14 cellular contexts compared by ENCODE assay signal in the genomic region with DNA sequence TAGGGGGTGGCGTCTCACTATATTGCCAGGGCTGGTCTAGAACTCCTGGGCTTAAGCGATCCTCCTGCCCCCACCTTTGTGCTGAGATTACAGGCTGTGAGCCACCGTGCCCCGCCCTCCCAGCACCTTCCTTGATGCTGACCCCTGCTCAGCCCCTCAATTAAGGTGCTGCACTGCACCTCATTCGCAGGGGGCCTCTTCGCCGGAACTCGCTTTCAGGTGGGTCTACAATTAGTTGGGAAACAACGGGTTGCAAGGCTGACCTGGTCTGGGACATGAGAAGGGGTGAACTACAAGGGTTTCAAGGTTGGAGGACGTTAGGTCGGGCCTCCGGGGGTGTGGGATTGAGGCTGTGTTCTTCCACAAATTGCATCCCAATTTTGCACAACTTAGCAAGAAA. TPM values are rescaled to one million over a fixed set of nuclear protein-coding genes. Genes with fewer than 3 reads are reported as not detected.
DNase-seq lines count a peak whose midpoint lies in the region; FAIRE-seq and TF ChIP-seq lines count a peak whose summit lies in the region.
"Had no signal": no experiment of that assay in that cellular context is flagged by ENCODE, and none has a peak within 500 bp of the region (broad histone marks: within the 10 kb centered on the region; RNA-seq: fewer than 3 reads in every experiment).

No MANE protein-coding gene starts in this region.

- peak overlapping the region; percentile 49 to 100 (median 98) for H3K4me3 Mint-ChIP-seq in CD8-positive, alpha-beta memory T cell
- H3K4me3 Mint-ChIP-seq in HFFc6: peak overlapping the region; percentile 57
- peak overlapping the region; percentile 91 for H3K4me3 Mint-ChIP-seq in astrocyte (ENCODE audit: unreplicated experiment)
- H3K4me3 Mint-ChIP-seq in osteocyte (ENCODE audit: unreplicated experiment): peak overlapping the region; percentile 100

- peaks cover 16% of the 10 kb centered on the region for H3K4me1 ChIP-seq in CD8-positive, alpha-beta memory T cell (ENCODE audit: insufficient read depth, low read length)
- H3K4me1 ChIP-seq in astrocyte (ENCODE audit: insufficient read depth, low read length): peaks cover 5% of the 10 kb centered on the region
- H3K4me1 ChIP-seq in effector memory CD4-positive, alpha-beta T cell (ENCODE audit: control insufficient read depth, insufficient read depth, low read length, poor library complexity, severe bottlenecking): peaks cover 14% of the 10 kb centered on the region
- H3K4me1 ChIP-seq: uterus had no signal

- no peaks in the 10 kb centered on the region for H3K9me3 ChIP-seq in CD8-positive, alpha-beta memory T cell (ENCODE audit: low read length)
- H3K9me3 ChIP-seq in astrocyte (ENCODE audit: insufficient read depth, low read depth, low read length): no peaks in the 10 kb centered on the region
- H3K9me3 ChIP-seq in effector memory CD4-positive, alpha-beta T cell (ENCODE audit: control insufficient read depth, low read length): no peaks in the 10 kb centered on the region
- H3K9me3 ChIP-seq: uterus had no signal

- H3K9me3 Mint-ChIP-seq in CD8-positive, alpha-beta memory T cell: no peaks in the 10 kb centered on the region
- peaks cover 3% of the 10 kb centered on the region; the same call in 1 of the 2 replicates for H3K9me3 Mint-ChIP-seq in HFFc6
- H3K9me3 Mint-ChIP-seq in astrocyte (ENCODE audit: unreplicated experiment): no peaks in the 10 kb centered on the region
- no peaks in the 10 kb centered on the region for H3K9me3 Mint-ChIP-seq in osteocyte (ENCODE audit: unreplicated experiment)

- H2AFZ ChIP-seq in astrocyte (ENCODE audit: low read depth, low read length): no peak overlapping the region

- H3K27me3 ChIP-seq in CD8-positive, alpha-beta memory T cell (ENCODE audit: insufficient read depth, low read length, poor library complexity, severe bottlenecking): no peaks in the 10 kb centered on the region
- H3K27me3 ChIP-seq in astrocyte (ENCODE audit: insufficient read depth, low read length): no peaks in the 10 kb centered on the region
- no peaks in the 10 kb centered on the region for H3K27me3 ChIP-seq in effector memory CD4-positive, alpha-beta T cell (replicated peaks; ENCODE audit: control insufficient read depth, insufficient read depth, low read length, poor library complexity, severe bottlenecking)
- H3K27me3 ChIP-seq: uterus had no signal

- H3K27ac ChIP-seq in CD8-positive, alpha-beta memory T cell (ENCODE audit: low read depth, low read length): no peak overlapping the region
- no peak overlapping the region for H3K27ac ChIP-seq in astrocyte (ENCODE audit: low read depth, low read length)
- no peak overlapping the region for H3K27ac ChIP-seq in effector memory CD4-positive, alpha-beta T cell (ENCODE audit: insufficient read depth, low read length, poor library complexity, severe bottlenecking)

- POLR2A ChIA-PET in CD8-positive, alpha-beta memory T cell (lab: Charles Lee): no interaction called here

- H3K4me1 Mint-ChIP-seq in CD8-positive, alpha-beta memory T cell: peaks cover 42 to 52% (median 47%) of the 10 kb centered on the region in 3 donors
- H3K4me1 Mint-ChIP-seq in HFFc6 (ENCODE audit: low read depth) (peaks cover 19% of the 10 kb centered on the region), astrocyte (ENCODE audit: low read depth, unreplicated experiment) (peaks cover 9% of the 10 kb centered on the region), osteocyte (ENCODE audit: unreplicated experiment) (peaks cover 22% of the 10 kb centered on the region)

- no peak overlapping the region for H3K4me3 ChIP-seq in CD8-positive, alpha-beta memory T cell (ENCODE audit: low read length)
- no peak overlapping the region for H3K4me3 ChIP-seq in astrocyte (ENCODE audit: insufficient read depth, low read depth, low read length)
- no peak overlapping the region for H3K4me3 ChIP-seq in effector memory CD4-positive, alpha-beta T cell (ENCODE audit: insufficient read depth, low read depth, low read length, poor library complexity, severe bottlenecking)

- H3K36me3 Mint-ChIP-seq in CD8-positive, alpha-beta memory T cell: peaks cover 0 to 70% (median 25%) of the 10 kb centered on the region in 3 donors
- H3K36me3 Mint-ChIP-seq in HFFc6 (ENCODE audit: low read depth) (peaks cover 57% of the 10 kb centered on the region), astrocyte (ENCODE audit: low read depth, unreplicated experiment) (peaks cover 18% of the 10 kb centered on the region), osteocyte (ENCODE audit: unreplicated experiment) (peaks cover 46% of the 10 kb centered on the region)

- DNase-seq in CD8-positive, alpha-beta memory T cell: no peak
- DNase-seq in HFFc6 (no peak), astrocyte (ENCODE audit: low read depth) (no peak), osteocyte (ENCODE audit: extremely low spot score, unreplicated experiment) (no peak), iPS-NIHi7 (ENCODE audit: extremely low spot score) (no peak), anterior cingulate cortex (lab: John Stamatoyannopoulos, UW) (no peak)
- DNase-seq in effector memory CD4-positive, alpha-beta T cell: no peak
- DNase-seq: activated naive CD4-positive, alpha-beta T cell; GOT3; MM.1S; NCI-H526; uterus had no signal

- TF ChIP-seq CTCF in HFFc6 (IDR thresholded peaks at IDR 0.05) (no peak), astrocyte (IDR thresholded peaks at IDR 0.05; ENCODE audit: insufficient read depth, low read depth, low read length) (no peak), osteocyte (IDR thresholded peaks at IDR 0.05) (no peak)

- H3K27ac Mint-ChIP-seq in CD8-positive, alpha-beta memory T cell: peak overlapping the region; percentile 29 to 100 (median 74)
- H3K27ac Mint-ChIP-seq in HFFc6 (peak overlapping the region; percentile 99; the same call in 1 of the 2 replicates), astrocyte (ENCODE audit: unreplicated experiment) (peak overlapping the region; percentile 85), osteocyte (ENCODE audit: unreplicated experiment) (peak overlapping the region; percentile 96)

- H3K79me2 ChIP-seq in astrocyte (ENCODE audit: insufficient read depth, low read length): peaks cover 42% of the 10 kb centered on the region

- CTCF ChIA-PET in CD8-positive, alpha-beta memory T cell (lab: Charles Lee): no interaction called here

- H4K20me1 ChIP-seq in astrocyte (ENCODE audit: insufficient read depth, low read length): peaks cover 42% of the 10 kb centered on the region

- no peak overlapping the region for H3K4me2 ChIP-seq in astrocyte (ENCODE audit: low read length)

- H3K9ac ChIP-seq in astrocyte (ENCODE audit: low read length): no peak overlapping the region

- peaks cover 0 to 2% of the 10 kb centered on the region in 2 donors for H3K27me3 Mint-ChIP-seq in CD8-positive, alpha-beta memory T cell
- H3K27me3 Mint-ChIP-seq in HFFc6 (ENCODE audit: insufficient read depth) (peaks cover 5% of the 10 kb centered on the region; the same call in 1 of the 2 replicates), astrocyte (ENCODE audit: low read depth, unreplicated experiment) (no peaks in the 10 kb centered on the region), osteocyte (ENCODE audit: unreplicated experiment) (no peaks in the 10 kb centered on the region)

- no peak for FAIRE-seq in astrocyte (lab: Jason Lieb, UNC)
- FAIRE-seq: endometrium, G401.6 had no signal

- H3K36me3 ChIP-seq in CD8-positive, alpha-beta memory T cell (ENCODE audit: insufficient read depth, low read length): peaks cover 33% of the 10 kb centered on the region
- H3K36me3 ChIP-seq in astrocyte (ENCODE audit: insufficient read depth, low read length): peaks cover 44% of the 10 kb centered on the region
- peaks cover 51% of the 10 kb centered on the region for H3K36me3 ChIP-seq in effector memory CD4-positive, alpha-beta T cell (ENCODE audit: control insufficient read depth, insufficient read depth, low read length)
- H3K36me3 ChIP-seq: uterus had no signal

RNA-seq across cellular contexts. Expression of gene NOP2, which starts 1.2 kb away (rescaled TPM):
- total RNA-seq in CD8-positive, alpha-beta memory T cell: 100 to 1,000 TPM; 170 to 172 TPM
- polyA plus RNA-seq in CD8-positive, alpha-beta memory T cell: 34.0 TPM
- total RNA-seq in HFFc6 (2021; fragmentation: NEBNext Ultra II Directional; extraction: Animal tissue kit (Norgen Biotek cat#: 25700)): 10 to 100 TPM; 39.5 to 60.5 (median 42.6) TPM
- total RNA-seq in astrocyte (53.1 and 66.8 TPM in 2 replicates), osteocyte (32.5 and 34.5 TPM in 2 replicates)

RNA-seq across cellular contexts. Expression of gene IFFO1, which starts 13.5 kb away (rescaled TPM):
- 10 to 100 TPM; 14.2 to 15.1 TPM for total RNA-seq in CD8-positive, alpha-beta memory T cell
- polyA plus RNA-seq in CD8-positive, alpha-beta memory T cell: 12.2 TPM
- total RNA-seq in HFFc6 (2021; fragmentation: NEBNext Ultra II Directional; extraction: Animal tissue kit (Norgen Biotek cat#: 25700)): 10 to 100 TPM; 25.9 to 35.6 (median 29.2) TPM
- total RNA-seq in astrocyte (18.8 and 20.8 TPM in 2 replicates), osteocyte (35.9 and 40.7 TPM in 2 replicates)

RNA-seq across cellular contexts. Expression of gene GAPDH, which starts 35.0 kb away (rescaled TPM):
- 1,000 to 10,000 TPM; 7,182 to 7,238 TPM for total RNA-seq in CD8-positive, alpha-beta memory T cell
- polyA plus RNA-seq in CD8-positive, alpha-beta memory T cell: 1,770 TPM
- total RNA-seq in HFFc6 (2021; fragmentation: NEBNext Ultra II Directional; extraction: Animal tissue kit (Norgen Biotek cat#: 25700)): 1,000 to 10,000 TPM; 6,263 to 7,539 (median 6,900) TPM
- 5,151 and 5,167 TPM in 2 replicates for total RNA-seq in astrocyte
- total RNA-seq in osteocyte: 1,754 and 1,775 TPM in 2 replicates

RNA-seq across cellular contexts. Expression of gene CHD4, which starts 37.9 kb away (rescaled TPM):
- 100 to 1,000 TPM; 287 to 293 TPM for total RNA-seq in CD8-positive, alpha-beta memory T cell
- 58.1 TPM for polyA plus RNA-seq in CD8-positive, alpha-beta memory T cell
- total RNA-seq in HFFc6 (2021; fragmentation: NEBNext Ultra II Directional; extraction: Animal tissue kit (Norgen Biotek cat#: 25700)): 100 to 1,000 TPM; 167 to 193 (median 183) TPM
- total RNA-seq in astrocyte (319 and 329 TPM in 2 replicates), osteocyte (348 and 351 TPM in 2 replicates)
